In genomic region chr21:44551290-44552015, GRCh38 we compare ENCODE assay signal across 1 cellular context.
TF ChIP-seq lines count a peak whose summit lies in the region.

Gene KRTAP10-2 (minus strand): TSS chr21:44551505. CDS start chr21:44551458, 47 bp downstream.

TF ChIP-seq in WTC11, 78 proteins besides CTCF, POLR2A, EP300 and RAD21 (continued from another document):
- TF ChIP-seq ZNF425 (CRISPR knock-in tag; conservative IDR thresholded peaks at IDR 0.05) (no peak), ATF3 (CRISPR knock-in tag; conservative IDR thresholded peaks at IDR 0.05) (no peak), NR1H2 (CRISPR knock-in tag; IDR thresholded peaks at IDR 0.05) (no peak), ELF4 (CRISPR knock-in tag; IDR thresholded peaks at IDR 0.05; ENCODE audit: low read depth) (no peak), EMX1 (CRISPR knock-in tag; IDR thresholded peaks at IDR 0.05) (no peak), FOXP1 (CRISPR knock-in tag; IDR thresholded peaks at IDR 0.05; ENCODE audit: borderline replicate concordance) (no peak), FOXJ3 (CRISPR knock-in tag; IDR thresholded peaks at IDR 0.05; ENCODE audit: borderline replicate concordance) (no peak), ZSCAN18 (CRISPR knock-in tag; IDR thresholded peaks at IDR 0.05) (no peak), PREB (CRISPR knock-in tag; IDR thresholded peaks at IDR 0.05; ENCODE audit: borderline replicate concordance) (no peak), JUN (CRISPR knock-in tag; IDR thresholded peaks at IDR 0.05) (no peak), MYBL2 (CRISPR knock-in tag; IDR thresholded peaks at IDR 0.05) (no peak), RORB (CRISPR knock-in tag; IDR thresholded peaks at IDR 0.05) (no peak), NFE2L1 (CRISPR knock-in tag; IDR thresholded peaks at IDR 0.05) (no peak), CREM (CRISPR knock-in tag; IDR thresholded peaks at IDR 0.05) (no peak), NFATC4 (CRISPR knock-in tag; IDR thresholded peaks at IDR 0.05) (no peak)
